16 cellular contexts compared by ENCODE assay signal in genomic region chr16:14635394-14636145, GRCh38. TPM values are rescaled to one million over a fixed set of nuclear protein-coding genes. Genes with fewer than 3 reads are reported as not detected.
DNase-seq lines count a peak whose midpoint lies in the region; ATAC-seq and TF ChIP-seq lines count a peak whose summit lies in the region.
"Had no signal": no experiment of that assay in that cellular context is flagged by ENCODE, and none has a peak within 500 bp of the region (broad histone marks: within the 10 kb centered on the region; RNA-seq: fewer than 3 reads in every experiment).

No MANE protein-coding gene starts in this region.

- H3K27me3 ChIP-seq in CD8-positive, alpha-beta memory T cell (ENCODE audit: insufficient read depth, low read length, poor library complexity, severe bottlenecking): no peaks in the 10 kb centered on the region
- H3K27me3 ChIP-seq in NT2/D1 (ENCODE audit: insufficient read depth, insufficient read length) (no peaks in the 10 kb centered on the region), heart right ventricle (no peaks in the 10 kb centered on the region), uterus (no peaks in the 10 kb centered on the region)
- H3K27me3 ChIP-seq: ovary, SJCRH30 had no signal

- no peaks in the 10 kb centered on the region for H3K36me3 ChIP-seq in CD8-positive, alpha-beta memory T cell (ENCODE audit: insufficient read depth, low read length)
- H3K36me3 ChIP-seq in NT2/D1 (ENCODE audit: insufficient read depth, insufficient read length, low read length): peaks cover 43% of the 10 kb centered on the region
- H3K36me3 ChIP-seq in heart right ventricle: peaks cover 0 to 29% (median 9%) of the 10 kb centered on the region in 9 donors
- H3K36me3 ChIP-seq in uterus: no peaks in the 10 kb centered on the region
- H3K36me3 ChIP-seq: ovary had no signal

- H3K9me3 ChIP-seq in CD8-positive, alpha-beta memory T cell (ENCODE audit: low read length): no peaks in the 10 kb centered on the region
- H3K9me3 ChIP-seq in NT2/D1 (ENCODE audit: insufficient read depth, low read length) (no peaks in the 10 kb centered on the region), heart right ventricle (no peaks in the 10 kb centered on the region), uterus (no peaks in the 10 kb centered on the region)
- H3K9me3 ChIP-seq: ovary, SJCRH30 had no signal

- H3K27ac ChIP-seq in CD8-positive, alpha-beta memory T cell (ENCODE audit: low read depth, low read length): no peak overlapping the region
- H3K27ac ChIP-seq in epithelial cell of prostate: peak overlapping the region; percentile 54
- H3K27ac ChIP-seq in heart right ventricle: no peak overlapping the region
- no peak overlapping the region for H3K27ac ChIP-seq in uterus
- H3K27ac ChIP-seq: ovary, SJCRH30 had no signal

- peaks cover 0 to 46% (median 2%) of the 10 kb centered on the region in 3 donors for H3K36me3 Mint-ChIP-seq in CD8-positive, alpha-beta memory T cell
- H3K36me3 Mint-ChIP-seq in nephron progenitor cell (ENCODE audit: low read depth): peaks cover 11% of the 10 kb centered on the region

- H3K27me3 Mint-ChIP-seq in CD8-positive, alpha-beta memory T cell: peaks cover 0 to 2% of the 10 kb centered on the region in 2 donors
- no peaks in the 10 kb centered on the region for H3K27me3 Mint-ChIP-seq in nephron progenitor cell (ENCODE audit: low read depth, poor library complexity)

- H3K4me3 Mint-ChIP-seq in CD8-positive, alpha-beta memory T cell: peak overlapping the region in 5 of 7 donors; percentile 95 to 100 (median 100)
- H3K4me3 Mint-ChIP-seq in nephron progenitor cell: peak overlapping the region; percentile 24

- CTCF ChIA-PET in CD8-positive, alpha-beta memory T cell (lab: Charles Lee): no interaction called here

- 79 to 81% methylated on average over 12 of the region's 12 CpGs for WGBS in heart right ventricle, 2 donors

- TF ChIP-seq POLR2A in uterus (IDR thresholded peaks at IDR 0.05): no peak

- peak overlapping the region; percentile 72 for H3K9ac ChIP-seq in NT2/D1 (ENCODE audit: insufficient read length, low read depth)

- H3K4me1 Mint-ChIP-seq in CD8-positive, alpha-beta memory T cell: peaks cover 48 to 81% (median 70%) of the 10 kb centered on the region in 3 donors
- H3K4me1 Mint-ChIP-seq in nephron progenitor cell: peaks cover 40% of the 10 kb centered on the region

- ATAC-seq in heart right ventricle: no peak
- ATAC-seq: esophagus mucosa had no signal

- intact Hi-C loops in heart right ventricle (cut with DNase I): loop anchor here in 1 of 10 donors (10.0 kb wide), 2 partner anchors 351 to 721 kb away; no protein-coding TSS in a partner anchor
- intact Hi-C loops in uterus (cut with DNase I; ENCODE audit: low total_unique reads): no loop called here

- no peak for DNase-seq in CD8-positive, alpha-beta memory T cell
- no peak for DNase-seq in NT2/D1 (ENCODE audit: low read depth, low spot score)
- no peak for DNase-seq in epithelial cell of prostate (ENCODE audit: low read depth, low spot score)
- DNase-seq in nephron progenitor cell: no peak
- no peak for DNase-seq in OCI-M2 (lab: John Stamatoyannopoulos, UW; ENCODE audit: unreplicated experiment)
- no peak for DNase-seq in activated CD8-positive, alpha-beta memory T cell treated with anti-CD3 and anti-CD28 coated beads, Interleukin-2, amount 50 U/mL, for 48 hours
- DNase-seq in heart right ventricle: no peak
- DNase-seq in uterus: no peak
- DNase-seq: activated CD4-positive, CD25-positive, alpha-beta regulatory T cell; ovary; SJCRH30; stimulated activated CD4-positive, alpha-beta T cell treated with anti-CD3 and anti-CD28 coated beads, Interleukin-1b, Interleukin-23, amount 100 ng/mL, for 48 hours had no signal

- H3K27ac Mint-ChIP-seq in CD8-positive, alpha-beta memory T cell: peak overlapping the region; percentile 29 to 100 (median 82)
- no peak overlapping the region for H3K27ac Mint-ChIP-seq in nephron progenitor cell
- H3K27ac Mint-ChIP-seq: activated T-helper 2 cell treated with anti-CD3 and anti-CD28 coated beads, Interferon-gamma antibody, Interleukin-2, Interleukin-4, amounts not matched to agents 10 μg/mL and 5 μg/mL and 100 μg/mL, durations not matched to agents 14 hours and 24 hours and 36 hours had no signal

- peaks cover 32% of the 10 kb centered on the region for H3K4me1 ChIP-seq in CD8-positive, alpha-beta memory T cell (ENCODE audit: insufficient read depth, low read length)
- H3K4me1 ChIP-seq in NT2/D1 (ENCODE audit: insufficient read depth, insufficient read length) (peaks cover 9% of the 10 kb centered on the region), heart right ventricle (peaks cover 0 to 66% (median 39%) of the 10 kb centered on the region in 9 donors), uterus (peaks cover 5 to 8% of the 10 kb centered on the region in 2 donors)

- H3K4me3 ChIP-seq in CD8-positive, alpha-beta memory T cell (ENCODE audit: low read length): no peak overlapping the region
- no peak overlapping the region for H3K4me3 ChIP-seq in NT2/D1 (ENCODE audit: insufficient read length, low read depth)
- H3K4me3 ChIP-seq in heart right ventricle: no peak overlapping the region
- no peak overlapping the region for H3K4me3 ChIP-seq in uterus
- H3K4me3 ChIP-seq: ovary, SJCRH30 had no signal

- no peaks in the 10 kb centered on the region for H3K9me3 Mint-ChIP-seq in CD8-positive, alpha-beta memory T cell
- no peaks in the 10 kb centered on the region for H3K9me3 Mint-ChIP-seq in nephron progenitor cell
- H3K9me3 Mint-ChIP-seq: activated T-helper 2 cell treated with anti-CD3 and anti-CD28 coated beads, Interferon-gamma antibody, Interleukin-2, Interleukin-4, amounts not matched to agents 10 μg/mL and 5 μg/mL and 100 μg/mL, durations not matched to agents 14 hours and 24 hours and 36 hours had no signal

- POLR2A ChIA-PET in CD8-positive, alpha-beta memory T cell (lab: Charles Lee): no interaction called here

- TF ChIP-seq CTCF in nephron progenitor cell (IDR thresholded peaks at IDR 0.05) (no peak), heart right ventricle (IDR thresholded peaks at IDR 0.05) (no peak), uterus (IDR thresholded peaks at IDR 0.05) (no peak)

RNA-seq across cellular contexts. Expression of gene BFAR, which starts 2.8 kb away (rescaled TPM):
- total RNA-seq in CD8-positive, alpha-beta memory T cell: 10 to 100 TPM; 79.1 to 87.7 TPM
- 49.4 TPM for polyA plus RNA-seq in CD8-positive, alpha-beta memory T cell
- 10 to 100 TPM; 33.2 to 42.5 (median 36.5) TPM for total RNA-seq in heart right ventricle
- 10 to 100 TPM; 21.7 to 31.5 TPM for polyA plus RNA-seq in heart right ventricle
- total RNA-seq in uterus: 10 to 100 TPM; 17.4 to 88.1 (median 60.7) TPM

RNA-seq across cellular contexts. Expression of gene PARN, which starts 5.5 kb away (rescaled TPM):
- total RNA-seq in CD8-positive, alpha-beta memory T cell: 10 to 100 TPM; 45.9 to 48.2 TPM
- 46.0 TPM for polyA plus RNA-seq in CD8-positive, alpha-beta memory T cell
- total RNA-seq in heart right ventricle: 10 to 100 TPM; 15.3 to 25.3 (median 24.1) TPM
- polyA plus RNA-seq in heart right ventricle: 10 to 100 TPM in 1 of 2 donors, 1 to 10 TPM in 1; 7.0 to 12.2 TPM
- total RNA-seq in uterus: 10 to 100 TPM; 34.1 to 50.0 (median 40.3) TPM

RNA-seq across cellular contexts. Expression of gene PLA2G10, which starts 58.5 kb away (rescaled TPM):
- not detected for total RNA-seq in CD8-positive, alpha-beta memory T cell
- not detected for polyA plus RNA-seq in CD8-positive, alpha-beta memory T cell
- not detected for total RNA-seq in heart right ventricle
- under 1 TPM in 1 of 2 donors, not detected in 1; 0.03 TPM for polyA plus RNA-seq in heart right ventricle
- total RNA-seq in uterus: not detected
- total RNA-seq: activated T-helper 2 cell treated with anti-CD3 and anti-CD28 coated beads, Interferon-gamma antibody, Interleukin-2, Interleukin-4, amounts not matched to agents 10 μg/mL and 5 μg/mL and 100 μg/mL, durations not matched to agents 14 hours and 24 hours and 36 hours; cardiac septum; esophagus mucosa; NCI-H460; SJCRH30 had no signal
- polyA plus RNA-seq: ovary had no signal
